9 cellular contexts compared by ENCODE assay signal in genomic region chr11:68998390-68998911, GRCh38. TPM values are rescaled to one million over a fixed set of nuclear protein-coding genes. Genes with fewer than 3 reads are reported as not detected.
DNase-seq lines count a peak whose midpoint lies in the region; ATAC-seq and TF ChIP-seq lines count a peak whose summit lies in the region.
"Had no signal": no experiment of that assay in that cellular context is flagged by ENCODE, and none has a peak within 500 bp of the region (broad histone marks: within the 10 kb centered on the region; RNA-seq: fewer than 3 reads in every experiment).

No MANE protein-coding gene starts in this region.

- no peaks in the 10 kb centered on the region for H3K4me1 Mint-ChIP-seq in MCF 10A (ENCODE audit: insufficient read depth, unreplicated experiment)
- H3K4me1 Mint-ChIP-seq in activated CD4-positive, alpha-beta T cell treated with anti-CD3 and anti-CD28 coated beads for 36 hours = no peaks in the 10 kb centered on the region

- in situ Hi-C loops in mammary epithelial cell (cut with MboI; ENCODE audit: low sequenced_read_pairs in 2 of 2) = no loop called here

- H3K79me2 ChIP-seq in mammary epithelial cell (ENCODE audit: insufficient read depth, low read length) = no peaks in the 10 kb centered on the region
- H3K79me2 ChIP-seq in hepatocyte = no peaks in the 10 kb centered on the region

- POLR2A ChIA-PET in MCF 10A (lab: Yijun Ruan, JAX) = no interaction called here
- POLR2A ChIA-PET in activated CD4-positive, alpha-beta T cell treated with anti-CD3 and anti-CD28 coated beads for 36 hours (lab: Charles Lee) = no interaction called here

- H3K4me1 ChIP-seq in mammary epithelial cell (ENCODE audit: insufficient read depth, low read length) (peaks cover 11% of the 10 kb centered on the region), hepatocyte (ENCODE audit: insufficient read depth) (no peaks in the 10 kb centered on the region)

- H4K20me1 ChIP-seq in mammary epithelial cell (ENCODE audit: insufficient read depth, low read length) = no peaks in the 10 kb centered on the region
- no peaks in the 10 kb centered on the region for H4K20me1 ChIP-seq in hepatocyte (ENCODE audit: insufficient read depth, poor library complexity, severe bottlenecking)

- no peaks in the 10 kb centered on the region for H3K9me3 Mint-ChIP-seq in MCF 10A (ENCODE audit: unreplicated experiment)
- no peaks in the 10 kb centered on the region for H3K9me3 Mint-ChIP-seq in activated CD4-positive, alpha-beta T cell treated with anti-CD3 and anti-CD28 coated beads for 36 hours (ENCODE audit: low read depth)

- ATAC-seq in activated CD4-positive, alpha-beta T cell treated with anti-CD3 and anti-CD28 coated beads for 36 hours = no peak

- dilution Hi-C loops in mammary epithelial cell (cut with HindIII; ENCODE audit: low sequenced_read_pairs) = no loop called here

- CTCF ChIA-PET in MCF 10A (lab: Yijun Ruan, JAX) = no interaction called here
- CTCF ChIA-PET in mammary epithelial cell (lab: Charles Lee; ENCODE audit: low non-redundant PET) = no interaction called here
- CTCF ChIA-PET in activated CD4-positive, alpha-beta T cell treated with anti-CD3 and anti-CD28 coated beads for 36 hours (lab: Charles Lee) = no interaction called here

- H3K27me3 ChIP-seq in mammary epithelial cell (ENCODE audit: insufficient read depth, low read length) = no peaks in the 10 kb centered on the region
- no peaks in the 10 kb centered on the region for H3K27me3 ChIP-seq in hepatocyte

- H3K27ac ChIP-seq in mammary epithelial cell (ENCODE audit: insufficient read depth, low read depth, low read length) (no peak overlapping the region), hepatocyte (no peak overlapping the region)

- WGBS in mammary epithelial cell (ENCODE audit: low coverage, missing lambda C conversion rate) = 36% methylated on average over 13 of the region's 13 CpGs
- 45% methylated on average over 13 of the region's 13 CpGs for WGBS in hepatocyte (ENCODE audit: low lambda C conversion rate, missing lambda C conversion rate)

- peaks cover 6% of the 10 kb centered on the region for H3K27me3 Mint-ChIP-seq in MCF 10A (ENCODE audit: insufficient read depth, unreplicated experiment)
- H3K27me3 Mint-ChIP-seq in activated CD4-positive, alpha-beta T cell treated with anti-CD3 and anti-CD28 coated beads for 36 hours = peaks cover 4% of the 10 kb centered on the region

- H3K4me2 ChIP-seq in mammary epithelial cell (ENCODE audit: insufficient read depth, low read depth, low read length) (no peak overlapping the region), hepatocyte (peak overlapping the region; percentile 13)

- peaks cover 6% of the 10 kb centered on the region for H3K36me3 Mint-ChIP-seq in MCF 10A (ENCODE audit: insufficient read depth, unreplicated experiment)
- no peaks in the 10 kb centered on the region for H3K36me3 Mint-ChIP-seq in activated CD4-positive, alpha-beta T cell treated with anti-CD3 and anti-CD28 coated beads for 36 hours (ENCODE audit: low read depth)

- no peaks in the 10 kb centered on the region for H3K9me2 ChIP-seq in hepatocyte (replicated peaks; ENCODE audit: insufficient read depth)

- H3K9me3 ChIP-seq in mammary epithelial cell (replicated peaks; ENCODE audit: insufficient read depth, low read length) = no peaks in the 10 kb centered on the region
- H3K9me3 ChIP-seq in hepatocyte (ENCODE audit: low read depth) = no peaks in the 10 kb centered on the region

- intact Hi-C loops in MCF 10A (cut with micrococcal nuclease) = no loop called here
- intact Hi-C loops in mammary epithelial cell (cut with micrococcal nuclease) = no loop called here
- intact Hi-C loops in activated CD4-positive, alpha-beta T cell treated with anti-CD3 and anti-CD28 coated beads for 36 hours (cut with DNase I, micrococcal nuclease) = no loop called here

- H3K36me3 ChIP-seq in mammary epithelial cell (ENCODE audit: insufficient read depth, low read length) (no peaks in the 10 kb centered on the region), hepatocyte (replicated peaks; ENCODE audit: insufficient read depth, low read depth) (no peaks in the 10 kb centered on the region)

- H2AFZ ChIP-seq in mammary epithelial cell (ENCODE audit: low read depth, low read length) (no peak overlapping the region), hepatocyte (no peak overlapping the region)

- H3K27ac Mint-ChIP-seq in MCF 10A (ENCODE audit: low read depth, unreplicated experiment) = no peak overlapping the region
- H3K27ac Mint-ChIP-seq in activated CD4-positive, alpha-beta T cell treated with anti-CD3 and anti-CD28 coated beads for 36 hours = no peak overlapping the region

- no peak overlapping the region for H3K9ac ChIP-seq in mammary epithelial cell (ENCODE audit: insufficient read depth, low read length)

- no TSS peak for BruUV-seq in MCF 10A (replicated peaks; lab: Mats Ljungman, UMichigan)
- no TSS peak for BruUV-seq in mammary epithelial cell (replicated peaks; lab: Mats Ljungman, UMichigan)

- peak; percentile 15 for DNase-seq in MCF 10A (ENCODE audit: unreplicated experiment)
- DNase-seq in mammary epithelial cell = no peak
- peak; percentile 89 for DNase-seq in SHP77 treated with DMSO at 0.1 percent for 48 hours (lab: John Stamatoyannopoulos, UW)
- DNase-seq in hepatocyte (ENCODE audit: low spot score) = peak; percentile 70
- DNase-seq in ureter (ENCODE audit: low spot score) = peak; percentile 63
- no peak for DNase-seq in central memory CD4-positive, alpha-beta T cell
- DNase-seq in activated T-cell treated with anti-CD3 and anti-CD28 coated beads for 4 hours = no peak
- no peak for DNase-seq in activated CD4-positive, alpha-beta T cell treated with anti-CD3 and anti-CD28 coated beads for 36 hours
- DNase-seq: NCI-H226 had no signal

- H3K4me3 ChIP-seq in mammary epithelial cell (replicated peaks in 1 of 3; ENCODE audit: insufficient read depth in 1 of 3, low read depth in 2 of 3, low read length in 3 of 3) (no peak overlapping the region), hepatocyte (no peak overlapping the region)

- no peak for TF ChIP-seq CTCF in MCF 10A (IDR thresholded peaks at IDR 0.05; ENCODE audit: unreplicated experiment)
- TF ChIP-seq CTCF in mammary epithelial cell (conservative IDR thresholded peaks at IDR 0.05 in 1 of 2, IDR thresholded peaks at IDR 0.05 in 1 of 2; ENCODE audit: extremely low read depth in 1 of 2, insufficient read depth in 1 of 2, low read depth in 1 of 2, low read length in 2 of 2) = no peak
- TF ChIP-seq CTCF in hepatocyte (IDR thresholded peaks at IDR 0.05; ENCODE audit: poor library complexity) = no peak

- H3K4me3 Mint-ChIP-seq in MCF 10A (ENCODE audit: unreplicated experiment) = no peak overlapping the region
- H3K4me3 Mint-ChIP-seq in activated CD4-positive, alpha-beta T cell treated with anti-CD3 and anti-CD28 coated beads for 36 hours = no peak overlapping the region

RNA-seq across cellular contexts. Expression of gene MRGPRF, which starts 14.6 kb away (rescaled TPM):
- total RNA-seq in MCF 10A (2022) (not detected in 2 replicates), mammary epithelial cell (under 1 TPM in 1 of 2 donors, not detected in 1; 0.33 TPM), hepatocyte (6.5 TPM in 2 replicates), ureter (75.2 TPM)
- polyA plus RNA-seq in mammary epithelial cell (0.08 TPM), hepatocyte (7.5 and 12.1 TPM in 2 replicates)
- polyA minus RNA-seq in mammary epithelial cell = 2.3 TPM
- total RNA-seq in activated CD4-positive, alpha-beta T cell treated with anti-CD3 and anti-CD28 coated beads for 36 hours = not detected

RNA-seq across cellular contexts. Expression of gene MRGPRD, which starts 17.7 kb away (rescaled TPM):
- not detected in 2 replicates for total RNA-seq in MCF 10A (2022)
- not detected for total RNA-seq in mammary epithelial cell
- polyA plus RNA-seq in mammary epithelial cell = not detected
- not detected for polyA minus RNA-seq in mammary epithelial cell
- total RNA-seq in hepatocyte = 0.32 TPM in 1 of 2 replicates, not detected in the other
- polyA plus RNA-seq in hepatocyte = not detected in 2 replicates
- total RNA-seq in ureter = not detected
- total RNA-seq in activated CD4-positive, alpha-beta T cell treated with anti-CD3 and anti-CD28 coated beads for 36 hours = not detected

RNA-seq across cellular contexts. Expression of gene TPCN2, which starts 50.3 kb away (rescaled TPM):
- total RNA-seq in MCF 10A (2022) (16.3 and 19.2 TPM in 2 replicates), mammary epithelial cell (10 to 100 TPM; 12.7 to 16.1 TPM), hepatocyte (12.9 and 16.6 TPM in 2 replicates), ureter (27.9 TPM)
- polyA plus RNA-seq in mammary epithelial cell (10.7 TPM), hepatocyte (18.8 and 21.3 TPM in 2 replicates)
- polyA minus RNA-seq in mammary epithelial cell = 12.0 TPM
- total RNA-seq in activated CD4-positive, alpha-beta T cell treated with anti-CD3 and anti-CD28 coated beads for 36 hours = 10 to 100 TPM in 1 of 2 experiments, 1 to 10 TPM in 1; 7.4 to 10.4 TPM

Comparison
In these comparisons a context has a peak if more than half of its experiments do, and no peak if none do; other contexts are left out.
1. DNase-seq: peak in MCF 10A (single experiment), SHP77 treated with DMSO at 0.1 percent for 48 hours (single experiment), hepatocyte (single experiment) and ureter (single experiment); none in mammary epithelial cell (single experiment), central memory CD4-positive, alpha-beta T cell (single experiment), activated T-cell treated with anti-CD3 and anti-CD28 coated beads for 4 hours (single experiment) and activated CD4-positive, alpha-beta T cell treated with anti-CD3 and anti-CD28 coated beads for 36 hours (single experiment).
2. RNA of gene MRGPRF, which starts 14.6 kb away (total RNA-seq): 75.2 TPM in ureter (single experiment); 6.5 TPM in hepatocyte, 0.33 TPM in mammary epithelial cell, not detected in MCF 10A and not detected in activated CD4-positive, alpha-beta T cell treated with anti-CD3 and anti-CD28 coated beads for 36 hours; every median in the first group is over 10 times any median in the second.